ENCODE assay signal across 21 cellular contexts in genomic region chr9:125942111-125942510, GRCh38.
A peak's percentile ranks its signal among the peaks of the same experiment; 100 is the strongest.
DNase-seq lines count a peak whose midpoint lies in the region; ATAC-seq lines count a peak whose summit lies in the region.
"Had no signal": no experiment of that assay in that cellular context is flagged by ENCODE, and none has a peak within 500 bp of the region (broad histone marks: within the 10 kb centered on the region; RNA-seq: fewer than 3 reads in every experiment).

No MANE protein-coding gene starts in this region.

- H3K4me1 ChIP-seq in GM23248 (ENCODE audit: insufficient read depth) (no peaks in the 10 kb centered on the region), mesenchymal stem cell (ENCODE audit: control insufficient read depth, insufficient read depth, low read depth, low read length) (no peaks in the 10 kb centered on the region)

- no peaks in the 10 kb centered on the region for H4K20me1 ChIP-seq in GM23248 (ENCODE audit: insufficient read depth)

- H3K9me3 ChIP-seq in GM23248 (ENCODE audit: low read depth) (no peaks in the 10 kb centered on the region), mesenchymal stem cell (ENCODE audit: control insufficient read depth, low read length) (peaks cover 11% of the 10 kb centered on the region)

- H2BK12ac ChIP-seq in mesenchymal stem cell (ENCODE audit: low read length in 2 of 2), result no peak overlapping the region

- H3K4ac ChIP-seq in mesenchymal stem cell (ENCODE audit: low read depth in 1 of 2, low read length in 2 of 2), result no peak overlapping the region

- no peak overlapping the region for H3K23ac ChIP-seq in mesenchymal stem cell (ENCODE audit: low read length in 2 of 2)

- no peaks in the 10 kb centered on the region for H3K79me2 ChIP-seq in GM23248 (ENCODE audit: insufficient read depth)

- H3F3A ChIP-seq in GM23248 (ENCODE audit: insufficient read depth), result no peaks in the 10 kb centered on the region

- no peak for ATAC-seq in HG02973 (IDR thresholded peaks at IDR 0.05; ENCODE audit: unreplicated experiment)
- ATAC-seq: Panc1, SK-N-SH treated with all-trans-retinoic acid at 6 μM for 48 hours had no signal

- no peak overlapping the region for H3K14ac ChIP-seq in mesenchymal stem cell (ENCODE audit: low read length in 2 of 2)

- H3K79me1 ChIP-seq in mesenchymal stem cell (replicated peaks; ENCODE audit: low read length, poor library complexity, severe bottlenecking), result peaks cover 1% of the 10 kb centered on the region

- H2AFZ ChIP-seq in GM23248 (no peak overlapping the region), mesenchymal stem cell (ENCODE audit: low read depth, low read length) (no peak overlapping the region)

- H3K9ac ChIP-seq in GM23248, result no peak overlapping the region
- H3K9ac ChIP-seq in mesenchymal stem cell (ENCODE audit: low read length), result peak overlapping the region; percentile 38

- WGBS in GM23248 (ENCODE audit: low coverage in 1 of 2, low lambda C conversion rate in 2 of 2, missing lambda C conversion rate in 2 of 2), 2 experiments, result 93 to 98% methylated on average over 2 of the region's 2 CpGs
- no CpG with 5 or more reads among the region's 2 CpGs for WGBS in mesenchymal stem cell

- H2BK5ac ChIP-seq in mesenchymal stem cell (ENCODE audit: low read depth, low read length, poor library complexity, severe bottlenecking), result no peak overlapping the region

- H3K4me3 ChIP-seq in GM23248, result no peak overlapping the region
- H3K4me3 ChIP-seq in mesenchymal stem cell (ENCODE audit: insufficient read depth in 1 of 2, low read depth in 1 of 2, low read length in 2 of 2), result no peak overlapping the region

- no peak overlapping the region for H2AK5ac ChIP-seq in mesenchymal stem cell (ENCODE audit: low read length, severe bottlenecking)

- H3K36me3 ChIP-seq in GM23248 (ENCODE audit: low read depth), result peaks cover 17% of the 10 kb centered on the region
- H3K36me3 ChIP-seq in mesenchymal stem cell (ENCODE audit: control insufficient read depth in 1 of 2, insufficient read depth in 2 of 2, low read depth in 1 of 2, low read length in 2 of 2), result peaks cover 0 to 41% of the 10 kb centered on the region in 2 experiments

- H3K27ac ChIP-seq in GM23248, result no peak overlapping the region
- H3K27ac ChIP-seq in mesenchymal stem cell (ENCODE audit: low read length, poor library complexity, severe bottlenecking), result no peak overlapping the region

- H3K4me2 ChIP-seq in GM23248 (ENCODE audit: unreplicated experiment) (no peak overlapping the region), mesenchymal stem cell (ENCODE audit: low read length, poor library complexity, severe bottlenecking) (no peak overlapping the region)

- H3K9me2 ChIP-seq in GM23248 (ENCODE audit: insufficient read depth), result no peaks in the 10 kb centered on the region

- H2BK15ac ChIP-seq in mesenchymal stem cell (ENCODE audit: low read depth, poor library complexity, severe bottlenecking), result no peak overlapping the region

- no peak overlapping the region for H4K8ac ChIP-seq in mesenchymal stem cell (ENCODE audit: low read length)

- no peak overlapping the region for H4K91ac ChIP-seq in mesenchymal stem cell (ENCODE audit: low read length)

- peak; percentile 3 for DNase-seq in GM23248
- peak; percentile 29 for DNase-seq in astrocyte of the hippocampus (ENCODE audit: low read depth, low spot score)
- DNase-seq in fibroblast of gingiva (ENCODE audit: low read depth), result peak; percentile 4
- no peak for DNase-seq in mesenchymal stem cell
- DNase-seq in occipital lobe (lab: John Stamatoyannopoulos, UW), result no peak
- no peak for DNase-seq in AML-193 (lab: John Stamatoyannopoulos, UW)
- DNase-seq in DMS 273 (lab: John Stamatoyannopoulos, UW; ENCODE audit: unreplicated experiment), result no peak
- DNase-seq: 8988T; C1 segment of cervical spinal cord; Calu3; CD8-positive, alpha-beta memory T cell; GDM1; NCI-H1694; NCI-H2081 treated with DMSO at 0.1 percent for 48 hours; NCI-H226; NCI-H510A treated with DMSO at 0.1 percent for 48 hours; NCI-H774; NK-92 treated with Interleukin-12 subunit alpha and Interleukin-12 subunit beta, amount 100 ng/mL, for 24 hours had no signal

- H3K27me3 ChIP-seq in GM23248 (replicated peaks; ENCODE audit: insufficient read depth) (no peaks in the 10 kb centered on the region), mesenchymal stem cell (ENCODE audit: control insufficient read depth in 1 of 2, insufficient read depth in 1 of 2, low read length in 2 of 2) (no peaks in the 10 kb centered on the region)

- no peak overlapping the region for H3K18ac ChIP-seq in mesenchymal stem cell (ENCODE audit: low read depth in 1 of 2, low read length in 2 of 2)

- in situ Hi-C loops in GM23248 (cut with MboI), result no loop called here

- no peak overlapping the region for H2BK120ac ChIP-seq in mesenchymal stem cell (ENCODE audit: low read depth, low read length)

Comparison
In these comparisons a context has a peak if more than half of its experiments do, and no peak if none do; other contexts are left out.
1. DNase-seq: peak in GM23248 (single experiment), astrocyte of the hippocampus (single experiment) and fibroblast of gingiva (single experiment); none in mesenchymal stem cell (single experiment), occipital lobe (single experiment), AML-193 (0 of 2) and DMS 273 (single experiment).